Comparison of ENCODE assay signal across 25 cellular contexts in genomic region chr2:212935749-212936148, GRCh38.
"Had no signal": no experiment of that assay in that cellular context is flagged by ENCODE, and none has a peak within 500 bp of the region (broad histone marks: within the 10 kb centered on the region; RNA-seq: fewer than 3 reads in every experiment).

No MANE protein-coding gene starts in this region.

- H3K36me3 ChIP-seq: breast epithelium, esophagus muscularis mucosa, left lung, neural progenitor cell, right lobe of liver, uterus had no signal

- H3K27ac ChIP-seq: breast epithelium, dorsolateral prefrontal cortex, esophagus muscularis mucosa, left lung, neural progenitor cell, right lobe of liver, uterus had no signal

- H3K4me3 ChIP-seq: breast epithelium, dorsolateral prefrontal cortex, esophagus muscularis mucosa, left lung, lung, neural progenitor cell, right lobe of liver, uterus had no signal

- H3K4me1 ChIP-seq: breast epithelium, left lung, uterus had no signal

- H3K27me3 Mint-ChIP-seq: activated CD4-positive, alpha-beta T cell treated with anti-CD3 and anti-CD28 coated beads for 36 hours; activated CD8-positive, alpha-beta memory T cell treated with anti-CD3 and anti-CD28 coated beads, Interleukin-2, amount 10 ng/mL, durations not matched to agents 7 days and 5 days; central memory CD8-positive, alpha-beta T cell; type B pancreatic cell had no signal

- H3K27ac Mint-ChIP-seq: activated CD4-positive, alpha-beta T cell treated with anti-CD3 and anti-CD28 coated beads for 36 hours; activated CD8-positive, alpha-beta memory T cell treated with anti-CD3 and anti-CD28 coated beads, Interleukin-2, amount 10 ng/mL, durations not matched to agents 7 days and 5 days; activated CD8-positive, alpha-beta T cell treated with anti-CD3 and anti-CD28 coated beads, Interleukin-2, amount 10 ng/mL, durations not matched to agents 7 days and 5 days; activated naive CD4-positive, alpha-beta T cell treated with anti-CD3 and anti-CD28 coated beads, Interleukin-2, amount 50 U/mL, for 72 hours; activated T-cell treated with anti-CD3 and anti-CD28 coated beads, Interleukin-2, amount 50 U/mL, for 72 hours; natural killer cell; neural progenitor cell; T-helper 2 cell treated with Interferon-gamma antibody and Interleukin-4, amounts not matched to agents 5 μg/mL and 100 μg/mL, for 36 hours; type B pancreatic cell had no signal

- H3K4me3 Mint-ChIP-seq: activated CD4-positive, alpha-beta T cell treated with anti-CD3 and anti-CD28 coated beads for 36 hours; activated CD8-positive, alpha-beta memory T cell treated with anti-CD3 and anti-CD28 coated beads, Interleukin-2, amount 10 ng/mL, durations not matched to agents 7 days and 5 days; activated CD8-positive, alpha-beta T cell treated with anti-CD3 and anti-CD28 coated beads, Interleukin-2, amount 10 ng/mL, durations not matched to agents 7 days and 5 days; activated T-cell treated with anti-CD3 and anti-CD28 coated beads, Interleukin-2, amount 50 U/mL, for 72 hours; central memory CD8-positive, alpha-beta T cell; natural killer cell; neural progenitor cell; T-helper 2 cell treated with Interferon-gamma antibody and Interleukin-4, amounts not matched to agents 5 μg/mL and 100 μg/mL, for 36 hours; type B pancreatic cell had no signal

- DNase-seq: activated CD4-positive, alpha-beta T cell treated with anti-CD3 and anti-CD28 coated beads for 36 hours; activated CD4-positive, CD25-positive, alpha-beta regulatory T cell; activated CD8-positive, alpha-beta memory T cell treated with anti-CD3 and anti-CD28 coated beads, Interleukin-2, amount 10 ng/mL, durations not matched to agents 7 days and 5 days; activated CD8-positive, alpha-beta T cell treated with anti-CD3 and anti-CD28 coated beads, Interleukin-2, amount 10 ng/mL, durations not matched to agents 7 days and 5 days; activated naive CD4-positive, alpha-beta T cell; activated T-cell treated with anti-CD3 and anti-CD28 coated beads, Interleukin-2, amount 50 U/mL, for 72 hours; dorsolateral prefrontal cortex; effector memory CD4-positive, alpha-beta T cell; foreskin melanocyte; left lung; mesendoderm; natural killer cell; right lobe of liver; stimulated activated CD4-positive, alpha-beta T cell treated with anti-CD3 and anti-CD28 coated beads, Interleukin-4, amount 100 ng/mL, for 1 hour; stimulated activated naive CD8-positive, alpha-beta T cell treated with anti-CD3 and anti-CD28 coated beads, Interleukin-15, Interleukin-2, amounts not matched to agents 100 U/mL and 50 U/mL, for 24 hours; T-helper 1 cell; uterus had no signal

- H3K4me1 Mint-ChIP-seq: activated CD8-positive, alpha-beta memory T cell treated with anti-CD3 and anti-CD28 coated beads, Interleukin-2, amount 10 ng/mL, durations not matched to agents 7 days and 5 days; central memory CD8-positive, alpha-beta T cell had no signal

- ATAC-seq: activated CD4-positive, alpha-beta T cell treated with anti-CD3 and anti-CD28 coated beads for 36 hours; activated CD8-positive, alpha-beta memory T cell treated with anti-CD3 and anti-CD28 coated beads, Interleukin-2, amount 10 ng/mL, durations not matched to agents 7 days and 5 days; activated CD8-positive, alpha-beta T cell treated with anti-CD3 and anti-CD28 coated beads, Interleukin-2, amount 10 ng/mL, durations not matched to agents 7 days and 5 days; activated naive CD4-positive, alpha-beta T cell treated with anti-CD3 and anti-CD28 coated beads, Interleukin-2, amount 50 U/mL, for 72 hours; activated T-cell treated with anti-CD3 and anti-CD28 coated beads, Interleukin-2, amount 50 U/mL, for 72 hours; left lung; natural killer cell; right lobe of liver; stimulated activated naive CD8-positive, alpha-beta T cell treated with anti-CD3 and anti-CD28 coated beads, Interleukin-15, Interleukin-2, amounts not matched to agents 100 U/mL and 50 U/mL, for 24 hours had no signal

- H3K9me3 ChIP-seq: breast epithelium, esophagus muscularis mucosa, left lung, right lobe of liver, uterus had no signal

- H3K9me3 Mint-ChIP-seq: activated T-cell treated with anti-CD3 and anti-CD28 coated beads, Interleukin-2, amount 50 U/mL, for 72 hours; natural killer cell; neural progenitor cell had no signal

- H3K27me3 ChIP-seq: breast epithelium, dorsolateral prefrontal cortex, esophagus muscularis mucosa, left lung, neural progenitor cell, right lobe of liver, uterus had no signal
